8 cellular contexts compared by ENCODE assay signal in genomic region chr2:189254268-189254883, GRCh38.
DNase-seq lines count a peak whose midpoint lies in the region; ATAC-seq and TF ChIP-seq lines count a peak whose summit lies in the region.

No MANE protein-coding gene starts in this region.

- no peaks in the 10 kb centered on the region for H3F3A ChIP-seq in GM23338 (replicated peaks; ENCODE audit: low read depth)

- H3K4me3 ChIP-seq in GM23338 (no peak overlapping the region), heart left ventricle (no peak overlapping the region), skeletal muscle cell (ENCODE audit: low read depth, low read length) (no peak overlapping the region)

- ATAC-seq in GM23338 (peak; percentile 54; the same call in 2 of the 3 replicates), heart left ventricle (peak; percentile 42 to 82 (median 69))

- DNase-seq in GM23338 (ENCODE audit: low spot score) (no peak), amniotic stem cell (lab: John Stamatoyannopoulos, UW) (peak; percentile 16), heart left ventricle (peak in 4 of 5 donors; percentile 10 to 34 (median 32)), skeletal muscle cell (ENCODE audit: low read depth) (peak; percentile 86), T1000 (lab: John Stamatoyannopoulos, UW) (no peak), NCI-H1436 (lab: John Stamatoyannopoulos, UW) (no peak), iPS-NIHi11 (ENCODE audit: low spot score) (no peak)
- no peak for DNase-seq in activated effector memory CD4-positive, alpha-beta T cell treated with anti-CD3 and anti-CD28 coated beads, Interleukin-2, amount 50 U/mL, for 16 hours

- H3K4me2 ChIP-seq in GM23338: no peak overlapping the region

- H3K9me2 ChIP-seq in GM23338 (ENCODE audit: insufficient read depth): no peaks in the 10 kb centered on the region; the same call in 1 of the 2 replicates

- H3K4me1 ChIP-seq in GM23338 (ENCODE audit: insufficient read depth) (no peaks in the 10 kb centered on the region), heart left ventricle (peaks cover 0 to 21% (median 0%) of the 10 kb centered on the region in 12 donors)

- 31 to 67% (median 59%) methylated on average over 4 of the region's 4 CpGs for WGBS in heart left ventricle, 4 donors

- no peaks in the 10 kb centered on the region; the same call in 2 of the 3 replicates for H3K9me3 Mint-ChIP-seq in GM23338

- H2AFZ ChIP-seq in GM23338: peak overlapping the region; percentile 84

- peaks cover 2% of the 10 kb centered on the region for H3K27me3 Mint-ChIP-seq in GM23338 (ENCODE audit: insufficient read depth, low read depth, poor library complexity)

- TF ChIP-seq POLR2A in heart left ventricle (IDR thresholded peaks at IDR 0.05): no peak

- H4K20me1 ChIP-seq in GM23338 (replicated peaks; ENCODE audit: insufficient read depth): no peaks in the 10 kb centered on the region

- no peaks in the 10 kb centered on the region for H3K9me3 ChIP-seq in heart left ventricle

- H3K36me3 Mint-ChIP-seq in GM23338 (ENCODE audit: low read depth): no peaks in the 10 kb centered on the region

- H3K27ac Mint-ChIP-seq in GM23338: peak overlapping the region; percentile 72; the same call in 1 of the 2 replicates

- no peaks in the 10 kb centered on the region for H3K4me1 Mint-ChIP-seq in GM23338

- TF ChIP-seq CTCF in GM23338 (conservative IDR thresholded peaks at IDR 0.05; ENCODE audit: low read depth in 2 of 2): no peak
- no peak for TF ChIP-seq CTCF in heart left ventricle (IDR thresholded peaks at IDR 0.05)

- no peaks in the 10 kb centered on the region for H3K79me2 ChIP-seq in GM23338 (replicated peaks; ENCODE audit: insufficient read depth)

- H3K27me3 ChIP-seq in GM23338 (ENCODE audit: insufficient read depth) (no peaks in the 10 kb centered on the region), heart left ventricle (no peaks in the 10 kb centered on the region)

- intact Hi-C loops in heart left ventricle (cut with DNase I): no loop called here

- H3K36me3 ChIP-seq in GM23338 (ENCODE audit: insufficient read depth) (no peaks in the 10 kb centered on the region), heart left ventricle (no peaks in the 10 kb centered on the region)

- no peak overlapping the region for H3K4me3 Mint-ChIP-seq in GM23338

- H3K27ac ChIP-seq in GM23338 (ENCODE audit: low read depth) (no peak overlapping the region), heart left ventricle (peak overlapping the region in 1 of 12 donors; percentile 41)

TF ChIP-seq in GM23338, 12 proteins besides CTCF, POLR2A, EP300 and RAD21 (continues in another document):
- TF ChIP-seq ZNF331 (CRISPR knock-in tag; IDR thresholded peaks at IDR 0.05; ENCODE audit: low read depth) (no peak), JUNB (IDR thresholded peaks at IDR 0.05; ENCODE audit: unreplicated experiment) (no peak), CREB1 (CRISPR knock-in tag; IDR thresholded peaks at IDR 0.05; ENCODE audit: low read depth) (no peak), EZH2 (IDR thresholded peaks at IDR 0.05; ENCODE audit: low read depth, unreplicated experiment) (no peak), ETS1 (IDR thresholded peaks at IDR 0.05) (no peak), NANOG (IDR thresholded peaks at IDR 0.05; ENCODE audit: borderline replicate concordance) (no peak), ZNF114 (CRISPR knock-in tag; IDR thresholded peaks at IDR 0.05) (no peak), POLR2AphosphoS5 (IDR thresholded peaks at IDR 0.05; ENCODE audit: low read depth) (no peak), STAT1 (IDR thresholded peaks at IDR 0.05; ENCODE audit: unreplicated experiment) (no peak), EZH2phosphoT487 (IDR thresholded peaks at IDR 0.05; ENCODE audit: unreplicated experiment) (no peak), ZNF462 (CRISPR knock-in tag; IDR thresholded peaks at IDR 0.05) (no peak)

Comparison
In these comparisons a context has a peak if more than half of its experiments do, and no peak if none do; other contexts are left out.
1. DNase-seq: peak in amniotic stem cell (single experiment), heart left ventricle (4 of 5) and skeletal muscle cell (single experiment); none in GM23338 (single experiment), T1000 (single experiment), NCI-H1436 (single experiment), activated effector memory CD4-positive, alpha-beta T cell treated with anti-CD3 and anti-CD28 coated beads, Interleukin-2, amount 50 U/mL, for 16 hours (single experiment) and iPS-NIHi11 (single experiment).